In the genomic region with DNA sequence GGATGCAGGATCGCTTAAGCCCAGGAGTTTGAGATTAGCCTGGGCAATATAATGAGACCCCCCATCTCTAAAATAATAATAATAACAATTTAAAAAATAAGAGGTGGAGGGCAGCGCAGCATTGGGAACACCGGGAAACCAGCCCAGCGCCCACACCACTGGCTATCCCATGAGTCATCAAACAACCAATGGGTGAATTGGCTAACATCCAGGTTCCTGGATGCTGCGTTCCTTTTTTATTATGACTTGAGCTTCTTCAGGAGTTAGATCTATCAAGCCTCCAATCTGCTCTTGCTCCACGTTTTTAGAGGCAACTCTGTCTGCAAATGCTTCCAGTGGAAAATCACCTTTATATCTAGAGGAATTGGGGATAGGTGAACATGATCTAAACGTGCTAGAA, we compare ENCODE assay signal across 15 cellular contexts. TPM values are rescaled to one million over a fixed set of nuclear protein-coding genes. Genes with fewer than 3 reads are reported as not detected.
A peak's percentile ranks its signal among the peaks of the same experiment; 100 is the strongest.
DNase-seq lines count a peak whose midpoint lies in the region; ATAC-seq, FAIRE-seq and TF ChIP-seq lines count a peak whose summit lies in the region.
"Had no signal": no experiment of that assay in that cellular context is flagged by ENCODE, and none has a peak within 500 bp of the region (broad histone marks: within the 10 kb centered on the region; RNA-seq: fewer than 3 reads in every experiment).

No MANE protein-coding gene starts in this region.

- no peak overlapping the region for H3K4me3 Mint-ChIP-seq in Caco-2 (ENCODE audit: unreplicated experiment)
- H3K4me3 Mint-ChIP-seq in T-helper 17 cell = no peak overlapping the region
- H3K4me3 Mint-ChIP-seq: activated CD4-positive, alpha-beta memory T cell treated with anti-CD3 and anti-CD28 coated beads, Interleukin-2, amount 10 ng/mL, durations not matched to agents 7 days and 5 days; activated naive CD4-positive, alpha-beta T cell treated with anti-CD3 and anti-CD28 coated beads for 36 hours had no signal

- peaks cover 33% of the 10 kb centered on the region for H3K36me3 Mint-ChIP-seq in Caco-2 (ENCODE audit: insufficient read depth, unreplicated experiment)
- peaks cover 2% of the 10 kb centered on the region for H3K36me3 Mint-ChIP-seq in T-helper 17 cell (ENCODE audit: low read depth)

- no peak overlapping the region for H2AFZ ChIP-seq in K562 (ENCODE audit: low read depth, low read length)

- TF ChIP-seq CTCF in K562 (IDR thresholded peaks at IDR 0.05 in 2 of 3, conservative IDR thresholded peaks at IDR 0.05 in 1 of 3; ENCODE audit: insufficient read depth in 2 of 3, low read depth in 1 of 3, low read length in 3 of 3) = no peak
- TF ChIP-seq CTCF in transverse colon (IDR thresholded peaks at IDR 0.05) = no peak
- no peak for TF ChIP-seq CTCF in Caco-2 (IDR thresholded peaks at IDR 0.05; ENCODE audit: insufficient read depth in 1 of 2, low read depth in 1 of 2, low read length in 1 of 2, severe bottlenecking in 1 of 2, unreplicated experiment in 1 of 2)
- no peak for TF ChIP-seq CTCF in omental fat pad (IDR thresholded peaks at IDR 0.05)

- H3K4me1 Mint-ChIP-seq in Caco-2 (ENCODE audit: low read depth, unreplicated experiment) = peaks cover 11% of the 10 kb centered on the region
- peaks cover 22% of the 10 kb centered on the region for H3K4me1 Mint-ChIP-seq in T-helper 17 cell

- H3K27ac Mint-ChIP-seq in Caco-2 (ENCODE audit: unreplicated experiment) (no peak overlapping the region), T-helper 17 cell (no peak overlapping the region)
- H3K27ac Mint-ChIP-seq: activated CD4-positive, alpha-beta memory T cell treated with anti-CD3 and anti-CD28 coated beads, Interleukin-2, amount 10 ng/mL, durations not matched to agents 7 days and 5 days; activated naive CD4-positive, alpha-beta T cell treated with anti-CD3 and anti-CD28 coated beads for 36 hours; IgD-negative memory B cell had no signal

- H3K4me1 ChIP-seq in K562 (replicated peaks in 1 of 2; ENCODE audit: control insufficient read depth in 2 of 2, insufficient read depth in 2 of 2, low read length in 2 of 2) (no peaks in the 10 kb centered on the region), transverse colon (peaks cover 0 to 18% (median 13%) of the 10 kb centered on the region in 4 donors), Caco-2 (no peaks in the 10 kb centered on the region)
- H3K4me1 ChIP-seq: uterus had no signal

- in situ Hi-C loops in K562 (cut with MboI) = no loop called here
- in situ Hi-C loops in transverse colon (cut with MboI; ENCODE audit: low pct_ligation_motif_present in 1 of 4, low pct_unique_long_range_greater_than_20kb in 1 of 4, low sequenced_read_pairs in 3 of 4) = loop anchor here in 1 of 4 donors (25.0 kb wide), 1 partner anchor 329 kb away; no protein-coding TSS in a partner anchor

- POLR2A ChIA-PET in K562 (lab: Yijun Ruan, JAX) = interaction anchor here (1.1 to 1.6 kb wide), 2 partner anchors 9 to 11 kb away, joined by 3 to 4 read pairs; no protein-coding TSS in a partner anchor
- POLR2A ChIA-PET in Caco-2 (lab: Charles Lee) = no interaction called here

- H4K20me1 ChIP-seq in K562 (replicated peaks; ENCODE audit: control insufficient read depth, insufficient read depth, low read length) = peaks cover 43% of the 10 kb centered on the region

- H3K27me3 Mint-ChIP-seq in Caco-2 (ENCODE audit: insufficient read depth, unreplicated experiment) (no peaks in the 10 kb centered on the region), T-helper 17 cell (no peaks in the 10 kb centered on the region)
- H3K27me3 Mint-ChIP-seq: activated CD4-positive, alpha-beta memory T cell treated with anti-CD3 and anti-CD28 coated beads, Interleukin-2, amount 10 ng/mL, durations not matched to agents 7 days and 5 days; IgD-negative memory B cell had no signal

- no peaks in the 10 kb centered on the region for H3K9me1 ChIP-seq in K562 (ENCODE audit: control insufficient read depth, insufficient read depth, low read length)

- TF ChIP-seq POLR2A in K562 (conservative IDR thresholded peaks at IDR 0.05) = no peak
- no peak for TF ChIP-seq POLR2A in transverse colon (IDR thresholded peaks at IDR 0.05)

- intact Hi-C loops in K562 (cut with micrococcal nuclease) (loop anchor here (5.0 kb wide), 1 partner anchor 81 kb away; no protein-coding TSS in a partner anchor), transverse colon (cut with DNase I; ENCODE audit: low total_unique reads) (no loop called here), Caco-2 (cut with micrococcal nuclease; ENCODE audit: unreplicated experiment) (no loop called here)

- H3K79me2 ChIP-seq in K562 (ENCODE audit: control insufficient read depth, insufficient read depth, low read length) = no peaks in the 10 kb centered on the region

- no peak for FAIRE-seq in K562 (lab: Jason Lieb, UNC)

- H3K27ac ChIP-seq in K562 (ENCODE audit: extremely low read depth, low read depth, low read length) = no peak overlapping the region
- H3K27ac ChIP-seq in transverse colon = no peak overlapping the region
- H3K27ac ChIP-seq: uterus had no signal

- TF ChIP-seq EP300 in K562 (IDR thresholded peaks at IDR 0.05; ENCODE audit: low read length) (no peak), transverse colon (IDR thresholded peaks at IDR 0.05; ENCODE audit: low read depth) (no peak)

- no peak for ATAC-seq in K562
- no peak for ATAC-seq in T-helper 17 cell
- no peak for ATAC-seq in omental fat pad (ENCODE audit: low FRiP score)
- ATAC-seq: sciatic nerve had no signal

- peaks cover 19% of the 10 kb centered on the region for H3K36me3 ChIP-seq in K562 (ENCODE audit: control insufficient read depth, insufficient read depth, low read length)
- no peaks in the 10 kb centered on the region for H3K36me3 ChIP-seq in transverse colon
- H3K36me3 ChIP-seq in Caco-2 (ENCODE audit: control insufficient read depth, insufficient read depth, low read length) = no peaks in the 10 kb centered on the region; the same call in none of the 2 replicates
- H3K36me3 ChIP-seq: uterus had no signal

- no peak overlapping the region for H3K4me3 ChIP-seq in K562
- H3K4me3 ChIP-seq in transverse colon = no peak overlapping the region
- no peak overlapping the region for H3K4me3 ChIP-seq in Caco-2 (ENCODE audit: low read depth, low read length)
- H3K4me3 ChIP-seq: uterus had no signal

- BruUV-seq in K562 (replicated peaks; lab: Mats Ljungman, UMichigan) = no TSS peak
- BruUV-seq in Caco-2 (replicated peaks; lab: Mats Ljungman, UMichigan) = no TSS peak

- H3K4me2 ChIP-seq in K562 (ENCODE audit: insufficient read depth, low read length) = no peak overlapping the region

- H3K27me3 ChIP-seq in K562 (ENCODE audit: control insufficient read depth in 2 of 2, insufficient read depth in 2 of 2, low read length in 2 of 2) (no peaks in the 10 kb centered on the region), transverse colon (no peaks in the 10 kb centered on the region), Caco-2 (replicated peaks; ENCODE audit: control insufficient read depth, insufficient read depth, low read length) (no peaks in the 10 kb centered on the region)
- H3K27me3 ChIP-seq: uterus had no signal

- WGBS in K562 (ENCODE audit: insufficient coverage, low coverage, missing lambda C conversion rate) = 54% methylated on average over 7 of the region's 7 CpGs
- 57 to 64% methylated on average over 3 to 7 of the region's 7 CpGs for WGBS in transverse colon (ENCODE audit: low coverage in 1 of 2), 2 donors

- CTCF ChIA-PET in K562 (lab: Yijun Ruan, JAX; ENCODE audit: low intra/inter-chr PET ratio) (no interaction called here), Caco-2 (lab: Charles Lee) (no interaction called here)

- H3K9me3 ChIP-seq in K562 (replicated peaks; ENCODE audit: control insufficient read depth, insufficient read depth, low read depth, low read length) = no peaks in the 10 kb centered on the region
- H3K9me3 ChIP-seq in transverse colon = no peaks in the 10 kb centered on the region
- H3K9me3 ChIP-seq in Caco-2 = no peaks in the 10 kb centered on the region
- no peaks in the 10 kb centered on the region for H3K9me3 ChIP-seq in T-helper 17 cell (ENCODE audit: control insufficient read depth, low read length, poor library complexity, severe bottlenecking)
- H3K9me3 ChIP-seq: uterus had no signal

- TF ChIP-seq RAD21 in K562 (CRISPR knock-in tag; conservative IDR thresholded peaks at IDR 0.05 in 1 of 2, IDR thresholded peaks at IDR 0.05 in 1 of 2) = no peak

- DNase-seq in AG08396 (ENCODE audit: low spot score) (peak; percentile 46), HT-29 (ENCODE audit: low spot score) (peak; percentile 75), K562 (ENCODE audit: extremely low read depth in 1 of 4, low spot score in 3 of 4) (no peak), kidney glomerular epithelial cell (lab: John Stamatoyannopoulos, UW) (peak; percentile 18), transverse colon (no peak), Caco-2 (no peak), T-helper 17 cell (no peak), omental fat pad (ENCODE audit: low spot score) (no peak)
- DNase-seq: activated CD4-positive, alpha-beta memory T cell treated with anti-CD3 and anti-CD28 coated beads, Interleukin-2, amount 10 ng/mL, durations not matched to agents 7 days and 5 days; activated naive CD4-positive, alpha-beta T cell treated with anti-CD3 and anti-CD28 coated beads for 36 hours; effector CD8-positive, alpha-beta T cell; uterus had no signal

- H3K9me3 Mint-ChIP-seq in Caco-2 (ENCODE audit: unreplicated experiment) = no peaks in the 10 kb centered on the region
- H3K9me3 Mint-ChIP-seq: activated CD4-positive, alpha-beta memory T cell treated with anti-CD3 and anti-CD28 coated beads, Interleukin-2, amount 10 ng/mL, durations not matched to agents 7 days and 5 days; activated naive CD4-positive, alpha-beta T cell treated with anti-CD3 and anti-CD28 coated beads for 36 hours; IgD-negative memory B cell had no signal

- no peak overlapping the region for H3K9ac ChIP-seq in K562 (ENCODE audit: insufficient read depth in 1 of 2, low read depth in 2 of 2, low read length in 2 of 2)

RNA-seq across cellular contexts. Expression of a gene that starts 10.0 kb away (rescaled TPM):
- total RNA-seq in HT-29 (2014; rRNA removed; shearing (Covaris generic)) = not detected in 2 replicates
- not detected in 2 replicates for total RNA-seq in K562 (2011; cell fraction: chromatin; rRNA removed; ENCODE audit: low replicate concordance)
- not detected in 2 replicates for total RNA-seq in K562 (2011; cell fraction: nucleolus; rRNA removed)
- not detected in 2 replicates for total RNA-seq in K562 (2011; cell fraction: nucleoplasm; rRNA removed)
- total RNA-seq in K562 (2014; rRNA removed) (not detected in 2 replicates), K562 (2014; rRNA removed; fragmentation: Illumina TruSeq; extraction: Trizol) (not detected in 2 replicates), K562 (2015; rRNA removed; fragmentation: Illumina TruSeq; extraction: Trizol) (not detected in 2 replicates), K562 (2021) (0.07 TPM in 1 of 2 replicates, not detected in the other), transverse colon (1 to 10 TPM in 2 of 4 donors, under 1 TPM in 2; 0.20 to 1.2 (median 0.96) TPM), Caco-2 (2022) (not detected in 2 replicates), T-helper 17 cell (under 1 TPM; 0.34 to 0.57 TPM), omental fat pad (1 to 10 TPM in 3 of 4 donors, under 1 TPM in 1; 0.96 to 4.7 (median 1.8) TPM)
- polyA plus RNA-seq in K562 (2011; rRNA removed) (not detected in 2 replicates), K562 (2014; fragmentation: Illumina TruSeq; extraction: Trizol) (not detected in 2 replicates), K562 (2014; fragmentation: Nextera tagmentation; extraction: Ambion mirVana) (under 1 TPM in 1 of 2 experiments, not detected in 1; 0.04 TPM), K562 (2014; rRNA removed) (0.11 TPM in 1 of 2 replicates, not detected in the other)
- polyA plus RNA-seq in K562 (2011; cell fraction: cytosol; rRNA removed) = not detected in 2 replicates
- not detected in 2 replicates for polyA plus RNA-seq in K562 (2011; cell fraction: nucleus; rRNA removed)
- 0.07 and 0.21 TPM in 2 replicates for polyA plus RNA-seq in K562 (2012)
- polyA minus RNA-seq in K562 (2011; rRNA and poly(A)+ RNA removed) = not detected in 2 replicates
- polyA minus RNA-seq in K562 (2011; cell fraction: cytosol; rRNA and poly(A)+ RNA removed) = not detected in 2 replicates
- polyA minus RNA-seq in K562 (2011; cell fraction: nucleus; rRNA and poly(A)+ RNA removed) = not detected in 2 replicates
- total RNA-seq: activated CD4-positive, alpha-beta memory T cell treated with anti-CD3 and anti-CD28 coated beads, Interleukin-2, amount 10 ng/mL, durations not matched to agents 7 days and 5 days; T-helper 2 cell treated with Interferon-gamma antibody and Interleukin-4, amounts not matched to agents 100 ng/mL and 5 ng/mL, for 36 hours had no signal
- polyA plus RNA-seq: IgD-negative memory B cell had no signal

Comparison
In these comparisons a context has a peak if more than half of its experiments do, and no peak if none do; other contexts are left out.
1. DNase-seq: peak in AG08396 (single experiment), HT-29 (single experiment) and kidney glomerular epithelial cell (single experiment); none in K562 (0 of 4), transverse colon (single experiment), Caco-2 (0 of 2), T-helper 17 cell (0 of 3) and omental fat pad (single experiment).